10 cellular contexts compared by ENCODE assay signal in the genomic region with DNA sequence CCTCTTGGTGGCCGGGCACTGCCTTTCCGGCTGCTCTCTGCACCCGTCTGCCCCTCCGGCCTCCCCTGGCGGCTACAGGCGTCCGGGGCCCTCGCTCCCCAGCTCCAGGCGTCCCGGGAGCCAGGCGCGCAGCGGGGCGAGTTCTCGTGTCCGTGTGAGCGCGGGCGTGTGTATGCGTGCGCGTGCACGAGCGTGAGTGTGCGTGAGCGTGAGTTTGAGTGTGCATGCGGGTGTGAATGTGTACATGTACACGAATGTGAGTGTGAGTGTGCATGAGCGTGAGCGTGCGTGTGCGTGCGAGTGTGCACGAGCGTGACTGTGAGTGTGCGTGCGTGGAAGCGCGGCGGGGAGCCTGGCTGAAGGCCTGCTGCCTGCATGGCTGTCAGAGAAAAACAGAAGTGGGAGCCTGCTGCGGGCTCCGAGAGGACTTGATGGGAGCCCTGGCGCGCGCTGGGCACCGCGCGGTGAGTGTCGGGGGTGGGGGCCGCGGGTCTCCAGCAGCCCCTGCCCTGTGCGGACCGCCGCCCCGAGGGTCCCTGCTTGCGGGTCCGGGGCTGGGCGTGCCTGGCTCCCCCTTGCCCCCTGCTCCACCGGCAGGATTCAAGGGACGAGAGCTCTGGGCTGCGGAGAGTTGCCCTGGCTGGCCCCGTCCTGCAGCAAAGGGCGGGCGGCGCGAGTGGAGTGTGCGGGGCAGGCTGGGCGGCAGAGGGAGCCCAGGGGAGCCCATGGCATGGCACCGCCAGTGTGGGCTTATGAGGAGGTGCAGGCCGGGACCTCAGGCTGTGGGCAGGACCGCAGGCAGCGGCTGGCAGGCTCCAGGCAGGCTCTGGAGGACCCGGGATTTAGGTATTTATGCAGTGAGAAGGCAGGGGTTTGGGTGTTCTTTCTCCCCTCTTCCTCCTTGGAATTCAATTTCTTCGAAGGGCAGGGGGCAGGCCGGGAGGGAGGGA.
DNase-seq lines count a peak whose midpoint lies in the region; TF ChIP-seq lines count a peak whose summit lies in the region.
"Had no signal": no experiment of that assay in that cellular context is flagged by ENCODE, and none has a peak within 500 bp of the region (broad histone marks: within the 10 kb centered on the region; RNA-seq: fewer than 3 reads in every experiment).

No MANE protein-coding gene starts in this region.

- H3K27me3 ChIP-seq in testis (no peaks in the 10 kb centered on the region), Caco-2 (replicated peaks; ENCODE audit: control insufficient read depth, insufficient read depth, low read length) (no peaks in the 10 kb centered on the region; the same call in 1 of the 2 replicates)

- POLR2A ChIA-PET in Caco-2 (lab: Charles Lee) = no interaction called here

- no peaks in the 10 kb centered on the region for H3K9me3 Mint-ChIP-seq in activated naive CD4-positive, alpha-beta T cell treated with anti-CD3 and anti-CD28 coated beads, Interleukin-2, amount 50 U/mL, for 24 hours
- no peaks in the 10 kb centered on the region for H3K9me3 Mint-ChIP-seq in mesothelial cell of epicardium
- H3K9me3 Mint-ChIP-seq in Caco-2 (ENCODE audit: unreplicated experiment) = no peaks in the 10 kb centered on the region

- CTCF ChIA-PET in Caco-2 (lab: Charles Lee) = interaction anchor here (0.5 to 0.6 kb wide), 2 partner anchors 131 to 429 kb away, joined by 4 read pairs; no protein-coding TSS in a partner anchor

- 0 to 2% methylated on average over 30 to 56 of the region's 75 CpGs for WGBS in testis, 2 donors

- no peak for TF ChIP-seq POLR2A in testis (IDR thresholded peaks at IDR 0.05)

- DNase-seq in activated naive CD4-positive, alpha-beta T cell treated with Interleukin-2 at 50 U/mL for 16 hours = no peak
- DNase-seq in caudate nucleus (lab: John Stamatoyannopoulos, UW) = peak in 6 of 61 donors; percentile 10 to 72 (median 30)
- no peak for DNase-seq in mesothelial cell of epicardium (ENCODE audit: low spot score in 2 of 2, unreplicated experiment in 2 of 2)
- DNase-seq in testis = no peak
- DNase-seq in NCI-H774 (lab: John Stamatoyannopoulos, UW) = no peak
- no peak for DNase-seq in Caco-2
- no peak for DNase-seq in DMS 273 treated with DMSO at 0.1 percent for 48 hours (lab: John Stamatoyannopoulos, UW)
- DNase-seq: adrenal gland; stimulated activated CD4-positive, alpha-beta T cell treated with anti-CD3 and anti-CD28 coated beads, Interleukin-1b, Interleukin-23, amount 100 ng/mL, for 48 hours had no signal

- peak overlapping the region; percentile 40 for H3K4me3 Mint-ChIP-seq in activated naive CD4-positive, alpha-beta T cell treated with anti-CD3 and anti-CD28 coated beads, Interleukin-2, amount 50 U/mL, for 24 hours
- H3K4me3 Mint-ChIP-seq in mesothelial cell of epicardium (peak overlapping the region; percentile 60), Caco-2 (ENCODE audit: unreplicated experiment) (no peak overlapping the region)

- H3K27ac ChIP-seq in caudate nucleus (ENCODE audit: low read depth, low read length) = peak overlapping the region; percentile 30
- H3K27ac ChIP-seq in testis = no peak overlapping the region
- H3K27ac ChIP-seq: adrenal gland had no signal

- no peaks in the 10 kb centered on the region for H3K9me3 ChIP-seq in testis
- H3K9me3 ChIP-seq in Caco-2 = no peaks in the 10 kb centered on the region
- H3K9me3 ChIP-seq: adrenal gland had no signal

- peak; percentile 14 for TF ChIP-seq CTCF in mesothelial cell of epicardium (IDR thresholded peaks at IDR 0.05; ENCODE audit: unreplicated experiment)
- no peak for TF ChIP-seq CTCF in testis (IDR thresholded peaks at IDR 0.05)
- TF ChIP-seq CTCF in Caco-2 (IDR thresholded peaks at IDR 0.05; ENCODE audit: insufficient read depth in 1 of 2, low read depth in 1 of 2, low read length in 1 of 2, severe bottlenecking in 1 of 2, unreplicated experiment in 1 of 2) = no peak

- no peaks in the 10 kb centered on the region for H3K36me3 ChIP-seq in testis (ENCODE audit: low read depth, missing control alignments)
- H3K36me3 ChIP-seq in Caco-2 (ENCODE audit: control insufficient read depth, insufficient read depth, low read length) = no peaks in the 10 kb centered on the region
- H3K36me3 ChIP-seq: adrenal gland had no signal

- no peaks in the 10 kb centered on the region for H3K36me3 Mint-ChIP-seq in activated naive CD4-positive, alpha-beta T cell treated with anti-CD3 and anti-CD28 coated beads, Interleukin-2, amount 50 U/mL, for 24 hours
- H3K36me3 Mint-ChIP-seq in mesothelial cell of epicardium = no peaks in the 10 kb centered on the region
- no peaks in the 10 kb centered on the region for H3K36me3 Mint-ChIP-seq in Caco-2 (ENCODE audit: insufficient read depth, unreplicated experiment)

- H3K4me3 ChIP-seq in testis (peak overlapping the region; percentile 10 to 43), Caco-2 (ENCODE audit: low read depth, low read length) (no peak overlapping the region)
- H3K4me3 ChIP-seq: adrenal gland had no signal

- no TSS peak for BruUV-seq in Caco-2 (replicated peaks; lab: Mats Ljungman, UMichigan)

- no peak overlapping the region for H3K27ac Mint-ChIP-seq in activated naive CD4-positive, alpha-beta T cell treated with anti-CD3 and anti-CD28 coated beads, Interleukin-2, amount 50 U/mL, for 24 hours
- H3K27ac Mint-ChIP-seq in mesothelial cell of epicardium (no peak overlapping the region), Caco-2 (ENCODE audit: unreplicated experiment) (no peak overlapping the region)

- H3K27me3 Mint-ChIP-seq in activated naive CD4-positive, alpha-beta T cell treated with anti-CD3 and anti-CD28 coated beads, Interleukin-2, amount 50 U/mL, for 24 hours = peaks cover 59% of the 10 kb centered on the region
- H3K27me3 Mint-ChIP-seq in mesothelial cell of epicardium (ENCODE audit: low read depth) (peaks cover 99% of the 10 kb centered on the region), Caco-2 (ENCODE audit: insufficient read depth, unreplicated experiment) (peaks cover 24% of the 10 kb centered on the region)

- H3K4me1 Mint-ChIP-seq in activated naive CD4-positive, alpha-beta T cell treated with anti-CD3 and anti-CD28 coated beads, Interleukin-2, amount 50 U/mL, for 24 hours = peaks cover 31% of the 10 kb centered on the region
- peaks cover 9% of the 10 kb centered on the region for H3K4me1 Mint-ChIP-seq in mesothelial cell of epicardium
- H3K4me1 Mint-ChIP-seq in Caco-2 (ENCODE audit: low read depth, unreplicated experiment) = no peaks in the 10 kb centered on the region

- intact Hi-C loops in testis (cut with DNase I; ENCODE audit: low total_unique reads) = no loop called here
- intact Hi-C loops in Caco-2 (cut with micrococcal nuclease; ENCODE audit: unreplicated experiment) = loop anchor here (5.0 kb wide), 1 partner anchor 75 kb away; the partner anchor contains the start of gene EN2

- H3K4me1 ChIP-seq in testis = peaks cover 10% of the 10 kb centered on the region
- peaks cover 18% of the 10 kb centered on the region; the same call in 1 of the 2 replicates for H3K4me1 ChIP-seq in Caco-2
